Comparison of ENCODE assay signal across 10 cellular contexts in genomic region chr12:92493816-92494215, GRCh38.
DNase-seq lines count a peak whose midpoint lies in the region; ATAC-seq lines count a peak whose summit lies in the region.
"Had no signal": no experiment of that assay in that cellular context is flagged by ENCODE, and none has a peak within 500 bp of the region (broad histone marks: within the 10 kb centered on the region; RNA-seq: fewer than 3 reads in every experiment).

No MANE protein-coding gene starts in this region.

- H3K4me1 Mint-ChIP-seq in activated T-helper 1 cell treated with anti-CD3 and anti-CD28 coated beads, Interleukin-12 subunit alpha, Interleukin-12 subunit beta, Interleukin-2, Interleukin-4 antibody, amounts not matched to agents 30 ng/mL and 10 ng/mL and 1 ng/mL, durations not matched to agents 14 hours and 24 hours and 36 hours (ENCODE audit: low read depth), result peaks cover 23% of the 10 kb centered on the region
- H3K4me1 Mint-ChIP-seq in CD8-positive, alpha-beta memory T cell, result peaks cover 0 to 4% (median 2%) of the 10 kb centered on the region in 3 donors

- peaks cover 6% of the 10 kb centered on the region for H3K36me3 Mint-ChIP-seq in activated T-helper 1 cell treated with anti-CD3 and anti-CD28 coated beads, Interleukin-12 subunit alpha, Interleukin-12 subunit beta, Interleukin-2, Interleukin-4 antibody, amounts not matched to agents 30 ng/mL and 10 ng/mL and 1 ng/mL, durations not matched to agents 14 hours and 24 hours and 36 hours (ENCODE audit: low read depth)
- peaks cover 0 to 14% (median 4%) of the 10 kb centered on the region in 3 donors for H3K36me3 Mint-ChIP-seq in CD8-positive, alpha-beta memory T cell

- intact Hi-C loops in activated T-helper 1 cell treated with anti-CD3 and anti-CD28 coated beads, Interleukin-12 subunit alpha, Interleukin-12 subunit beta, Interleukin-2, Interleukin-4 antibody, amounts not matched to agents 30 ng/mL and 10 ng/mL and 1 ng/mL, durations not matched to agents 14 hours and 24 hours and 36 hours (cut with micrococcal nuclease), result no loop called here
- intact Hi-C loops in left colon (cut with DNase I, micrococcal nuclease), result no loop called here

- H3K27ac Mint-ChIP-seq in activated T-helper 1 cell treated with anti-CD3 and anti-CD28 coated beads, Interleukin-12 subunit alpha, Interleukin-12 subunit beta, Interleukin-2, Interleukin-4 antibody, amounts not matched to agents 30 ng/mL and 10 ng/mL and 1 ng/mL, durations not matched to agents 14 hours and 24 hours and 36 hours, result peak overlapping the region; percentile 57
- no peak overlapping the region for H3K27ac Mint-ChIP-seq in CD8-positive, alpha-beta memory T cell
- H3K27ac Mint-ChIP-seq: dendritic cell treated with granulocyte-macrophage colony-stimulating factor and Interleukin-4, amounts not matched to agents 40 ng/mL and 50 ng/mL, for 4 days had no signal

- ATAC-seq in GM18498 (IDR thresholded peaks at IDR 0.05; ENCODE audit: unreplicated experiment) (peak; percentile 56), GM19455 (IDR thresholded peaks at IDR 0.05; ENCODE audit: unreplicated experiment) (peak; percentile 74), HG03066 (IDR thresholded peaks at IDR 0.05; ENCODE audit: low read depth, unreplicated experiment) (peak; percentile 65), HG02840 (IDR thresholded peaks at IDR 0.05; ENCODE audit: low FRiP score, unreplicated experiment) (no peak), left colon (no peak)

- H3K27ac ChIP-seq in CD8-positive, alpha-beta memory T cell (ENCODE audit: low read depth, low read length), result no peak overlapping the region

- peaks cover 22% of the 10 kb centered on the region for H3K9me3 Mint-ChIP-seq in activated T-helper 1 cell treated with anti-CD3 and anti-CD28 coated beads, Interleukin-12 subunit alpha, Interleukin-12 subunit beta, Interleukin-2, Interleukin-4 antibody, amounts not matched to agents 30 ng/mL and 10 ng/mL and 1 ng/mL, durations not matched to agents 14 hours and 24 hours and 36 hours
- H3K9me3 Mint-ChIP-seq in CD8-positive, alpha-beta memory T cell, result peaks cover 0 to 4% (median 2%) of the 10 kb centered on the region in 5 donors

- H3K4me1 ChIP-seq in CD8-positive, alpha-beta memory T cell (ENCODE audit: insufficient read depth, low read length), result no peaks in the 10 kb centered on the region

- H3K4me3 ChIP-seq in CD8-positive, alpha-beta memory T cell (ENCODE audit: low read length), result no peak overlapping the region

- H3K27me3 ChIP-seq in CD8-positive, alpha-beta memory T cell (ENCODE audit: insufficient read depth, low read length, poor library complexity, severe bottlenecking), result no peaks in the 10 kb centered on the region

- POLR2A ChIA-PET in CD8-positive, alpha-beta memory T cell (lab: Charles Lee), result interaction anchor here (1.4 kb wide), 1 partner anchor 12 kb away, joined by 5 read pairs; no protein-coding TSS in a partner anchor

- DNase-seq in activated T-helper 1 cell treated with anti-CD3 and anti-CD28 coated beads, Interleukin-12 subunit alpha, Interleukin-12 subunit beta, Interleukin-2, Interleukin-4 antibody, amounts not matched to agents 30 ng/mL and 10 ng/mL and 1 ng/mL, durations not matched to agents 14 hours and 24 hours and 36 hours (ENCODE audit: low spot score), result no peak
- DNase-seq in CD8-positive, alpha-beta memory T cell, result no peak
- no peak for DNase-seq in RKO (ENCODE audit: low spot score)
- DNase-seq in left colon, result no peak
- DNase-seq: NCI-H1105 had no signal

- no peaks in the 10 kb centered on the region for H3K36me3 ChIP-seq in CD8-positive, alpha-beta memory T cell (ENCODE audit: insufficient read depth, low read length)

- no peak overlapping the region for H3K4me3 Mint-ChIP-seq in activated T-helper 1 cell treated with anti-CD3 and anti-CD28 coated beads, Interleukin-12 subunit alpha, Interleukin-12 subunit beta, Interleukin-2, Interleukin-4 antibody, amounts not matched to agents 30 ng/mL and 10 ng/mL and 1 ng/mL, durations not matched to agents 14 hours and 24 hours and 36 hours
- no peak overlapping the region for H3K4me3 Mint-ChIP-seq in CD8-positive, alpha-beta memory T cell
- H3K4me3 Mint-ChIP-seq: dendritic cell treated with granulocyte-macrophage colony-stimulating factor and Interleukin-4, amounts not matched to agents 40 ng/mL and 50 ng/mL, for 4 days had no signal

- no peaks in the 10 kb centered on the region for H3K27me3 Mint-ChIP-seq in activated T-helper 1 cell treated with anti-CD3 and anti-CD28 coated beads, Interleukin-12 subunit alpha, Interleukin-12 subunit beta, Interleukin-2, Interleukin-4 antibody, amounts not matched to agents 30 ng/mL and 10 ng/mL and 1 ng/mL, durations not matched to agents 14 hours and 24 hours and 36 hours (ENCODE audit: insufficient read depth)
- no peaks in the 10 kb centered on the region for H3K27me3 Mint-ChIP-seq in CD8-positive, alpha-beta memory T cell
- H3K27me3 Mint-ChIP-seq: dendritic cell treated with granulocyte-macrophage colony-stimulating factor and Interleukin-4, amounts not matched to agents 40 ng/mL and 50 ng/mL, for 4 days had no signal

- no peaks in the 10 kb centered on the region for H3K9me3 ChIP-seq in CD8-positive, alpha-beta memory T cell (ENCODE audit: low read length)

- CTCF ChIA-PET in CD8-positive, alpha-beta memory T cell (lab: Charles Lee), result interaction anchor here (4.9 kb wide), 1 partner anchor 10 kb away, joined by 30 read pairs; no protein-coding TSS in a partner anchor

Comparison
In these comparisons a context has a peak if more than half of its experiments do, and no peak if none do; other contexts are left out.
1. ATAC-seq: peak in GM18498 (single experiment), GM19455 (single experiment) and HG03066 (single experiment); none in HG02840 (single experiment) and left colon (single experiment).